In genomic region chr4:93888768-93889167, GRCh38 we compare ENCODE assay signal across 8 cellular contexts.
"Had no signal": no experiment of that assay in that cellular context is flagged by ENCODE, and none has a peak within 500 bp of the region (broad histone marks: within the 10 kb centered on the region; RNA-seq: fewer than 3 reads in every experiment).

No MANE protein-coding gene starts in this region.

- H3K4me3 ChIP-seq: GM23338, K562 had no signal

- FAIRE-seq: H1, H54, HTR-8/SVneo, K562 had no signal

- ATAC-seq: GM23338, K562 had no signal

- DNase-seq: H9, HCEC 1CT, IMR-90 had no signal
